ENCODE assay signal across 25 cellular contexts in genomic region chr13:103799028-103799427, GRCh38.
A peak's percentile ranks its signal among the peaks of the same experiment; 100 is the strongest.
DNase-seq lines count a peak whose midpoint lies in the region; TF ChIP-seq lines count a peak whose summit lies in the region.
"Had no signal": no experiment of that assay in that cellular context is flagged by ENCODE, and none has a peak within 500 bp of the region (broad histone marks: within the 10 kb centered on the region; RNA-seq: fewer than 3 reads in every experiment).

No MANE protein-coding gene starts in this region.

- intact Hi-C loops in posterior cingulate gyrus (cut with DNase I) (no loop called here), left ventricle myocardium inferior (cut with micrococcal nuclease) (no loop called here)

- no peak for TF ChIP-seq POLR2A in tibial nerve (IDR thresholded peaks at IDR 0.05)

- no peaks in the 10 kb centered on the region for H3K9me3 ChIP-seq in tibial nerve
- no peaks in the 10 kb centered on the region for H3K9me3 ChIP-seq in left ventricle myocardium inferior (replicated peaks)
- H3K9me3 ChIP-seq: colonic mucosa, psoas muscle, stomach, transverse colon had no signal

- H3K36me3 ChIP-seq in tibial nerve (no peaks in the 10 kb centered on the region), left ventricle myocardium inferior (no peaks in the 10 kb centered on the region)
- H3K36me3 ChIP-seq: brain microvascular endothelial cell, colonic mucosa, stomach, transverse colon had no signal

- peak; percentile 67 for DNase-seq in NCI-H1105 treated with DMSO at 0.1 percent for 48 hours (lab: John Stamatoyannopoulos, UW)
- DNase-seq in NCI-H345 treated with DMSO at 0.1 percent for 48 hours (lab: John Stamatoyannopoulos, UW; ENCODE audit: unreplicated experiment): peak; percentile 19
- no peak for DNase-seq in tibial nerve (ENCODE audit: low spot score in 2 of 2)
- no peak for DNase-seq in posterior cingulate gyrus
- DNase-seq in left ventricle myocardium inferior: no peak
- no peak for DNase-seq in OCI-M2 (lab: John Stamatoyannopoulos, UW; ENCODE audit: unreplicated experiment)
- DNase-seq: activated CD4-positive, alpha-beta T cell treated with anti-CD3 and anti-CD28 coated beads for 36 hours; activated gamma-delta T cell; brain microvascular endothelial cell; CD4-positive, alpha-beta T cell; colonic mucosa; DMS 273 treated with DMSO at 0.1 percent for 48 hours; effector memory CD4-positive, alpha-beta T cell; foreskin keratinocyte; GOT3; mammary epithelial cell; MM.1S; psoas muscle; stimulated activated CD8-positive, alpha-beta memory T cell treated with anti-CD3 and anti-CD28 coated beads, Interleukin-4, amount 100 ng/mL, for 48 hours; stomach; T-helper 17 cell; transverse colon had no signal

- H3K4me1 ChIP-seq in tibial nerve (no peaks in the 10 kb centered on the region), left ventricle myocardium inferior (peaks cover 6% of the 10 kb centered on the region)
- H3K4me1 ChIP-seq: colonic mucosa, foreskin keratinocyte, psoas muscle, stomach, transverse colon had no signal

- no peak for TF ChIP-seq EP300 in tibial nerve (IDR thresholded peaks at IDR 0.05)

- no peak overlapping the region for H3K4me3 ChIP-seq in tibial nerve
- no peak overlapping the region for H3K4me3 ChIP-seq in left ventricle myocardium inferior
- H3K4me3 ChIP-seq: colonic mucosa, psoas muscle, SK-N-MC, stomach, transverse colon had no signal

- 73 to 78% methylated on average over 5 of the region's 5 CpGs for WGBS in tibial nerve, 2 donors

- H3K27me3 ChIP-seq in tibial nerve (no peaks in the 10 kb centered on the region), left ventricle myocardium inferior (ENCODE audit: low read depth) (no peaks in the 10 kb centered on the region)
- H3K27me3 ChIP-seq: brain microvascular endothelial cell, colonic mucosa, foreskin keratinocyte, stomach, transverse colon had no signal

- H3K27ac ChIP-seq in VCaP (no peak overlapping the region), tibial nerve (no peak overlapping the region), left ventricle myocardium inferior (replicated peaks) (no peak overlapping the region)
- H3K27ac ChIP-seq: brain microvascular endothelial cell, colonic mucosa, foreskin keratinocyte, psoas muscle, SK-N-MC, stomach, transverse colon had no signal

- TF ChIP-seq CTCF in GM12872 (IDR thresholded peaks at IDR 0.05; ENCODE audit: insufficient read depth, low read depth, low read length) (0 out of 3 replicates have a peak, but pooled peaks have one; percentile 4), VCaP (conservative IDR thresholded peaks at IDR 0.05) (peak; percentile 51), tibial nerve (IDR thresholded peaks at IDR 0.05) (no peak), left ventricle myocardium inferior (IDR thresholded peaks at IDR 0.05; ENCODE audit: borderline replicate concordance) (no peak)

Comparison
In these comparisons a context has a peak if more than half of its experiments do, and no peak if none do; other contexts are left out.
1. CTCF ChIP-seq: peak in GM12872 (single experiment) and VCaP (single experiment); none in tibial nerve (0 of 5) and left ventricle myocardium inferior (single experiment).
2. DNase-seq: peak in NCI-H1105 treated with DMSO at 0.1 percent for 48 hours (single experiment) and NCI-H345 treated with DMSO at 0.1 percent for 48 hours (single experiment); none in tibial nerve (0 of 2), posterior cingulate gyrus (0 of 10), left ventricle myocardium inferior (single experiment) and OCI-M2 (single experiment).